In the genomic region with DNA sequence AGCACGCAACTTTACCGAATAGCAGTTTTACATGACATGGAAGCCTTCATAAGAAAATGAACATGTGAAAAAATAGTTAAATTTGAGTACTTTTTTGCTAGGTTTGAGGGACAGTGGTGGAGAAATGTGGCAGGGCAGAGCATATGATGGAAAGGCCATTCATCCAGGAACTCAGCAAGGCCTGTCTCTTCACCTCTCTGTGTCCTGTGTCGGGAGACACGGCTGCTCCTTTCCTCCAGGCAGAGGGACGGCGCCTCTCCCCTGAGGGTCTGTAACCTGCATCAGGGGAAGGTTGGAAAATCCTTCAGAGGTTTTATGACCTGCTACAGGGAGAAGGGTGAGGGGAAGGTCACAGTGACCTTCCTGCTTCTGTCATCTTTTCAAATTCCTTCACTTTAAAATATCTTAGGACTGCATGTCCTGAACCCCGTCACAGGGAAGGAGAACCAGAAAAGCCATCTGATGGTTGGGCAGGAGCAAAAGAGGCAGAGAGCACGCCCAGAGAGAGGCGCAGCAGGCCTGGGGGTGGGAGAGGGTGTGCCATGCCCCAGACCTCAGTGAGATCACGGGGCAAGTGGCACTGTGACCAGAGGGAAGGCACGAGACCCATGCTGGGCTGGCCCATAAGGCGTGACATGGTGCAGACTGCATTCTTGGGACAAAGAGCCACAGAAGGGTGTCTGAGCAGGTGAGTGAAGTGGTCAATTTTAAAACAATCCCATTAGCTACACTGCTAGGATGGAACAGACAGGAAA, we compare ENCODE assay signal across 17 cellular contexts.
"Had no signal": no experiment of that assay in that cellular context is flagged by ENCODE, and none has a peak within 500 bp of the region (broad histone marks: within the 10 kb centered on the region; RNA-seq: fewer than 3 reads in every experiment).

No MANE protein-coding gene starts in this region.

- H3K4me1 ChIP-seq: body of pancreas, thyroid gland had no signal

- FAIRE-seq: colon, islet of Langerhans, urothelium cell line had no signal

- H3K9me3 Mint-ChIP-seq: activated CD4-positive, alpha-beta T cell treated with anti-CD3 and anti-CD28 coated beads, Interleukin-2, amount 10 ng/mL, durations not matched to agents 7 days and 5 days had no signal

- H3K9me3 ChIP-seq: body of pancreas, ovary, thyroid gland had no signal

- DNase-seq: activated CD4-positive, alpha-beta T cell treated with anti-CD3 and anti-CD28 coated beads, Interleukin-2, amount 10 ng/mL, durations not matched to agents 7 days and 5 days; activated naive CD4-positive, alpha-beta T cell; body of pancreas; central memory CD4-positive, alpha-beta T cell; dorsolateral prefrontal cortex; foreskin melanocyte; glutamatergic neuron; hippocampal formation; midbrain; ovary; stimulated activated naive CD4-positive, alpha-beta T cell treated with Interleukin-2 at 50 U/mL for 16 hours; T1000; thyroid gland had no signal

- H3K27ac Mint-ChIP-seq: activated CD4-positive, alpha-beta T cell treated with anti-CD3 and anti-CD28 coated beads, Interleukin-2, amount 10 ng/mL, durations not matched to agents 7 days and 5 days had no signal

- ATAC-seq: body of pancreas, left lobe of liver had no signal

- H3K4me3 Mint-ChIP-seq: activated CD4-positive, alpha-beta T cell treated with anti-CD3 and anti-CD28 coated beads, Interleukin-2, amount 10 ng/mL, durations not matched to agents 7 days and 5 days had no signal

- H3K36me3 ChIP-seq: ovary, thyroid gland had no signal

- H3K27me3 Mint-ChIP-seq: activated CD4-positive, alpha-beta T cell treated with anti-CD3 and anti-CD28 coated beads, Interleukin-2, amount 10 ng/mL, durations not matched to agents 7 days and 5 days had no signal

- H3K27ac ChIP-seq: body of pancreas, dorsolateral prefrontal cortex, ovary, thyroid gland had no signal

- H3K4me3 ChIP-seq: body of pancreas, dorsolateral prefrontal cortex, ovary, thyroid gland had no signal

- H3K27me3 ChIP-seq: body of pancreas, ovary, thyroid gland had no signal
